In genomic region chr17:54891176-54891821, GRCh38 we compare ENCODE assay signal across 8 cellular contexts. TPM values are rescaled to one million over a fixed set of nuclear protein-coding genes. Genes with fewer than 3 reads are reported as not detected.
DNase-seq lines count a peak whose midpoint lies in the region; ATAC-seq, FAIRE-seq and TF ChIP-seq lines count a peak whose summit lies in the region.

No MANE protein-coding gene starts in this region.

- H3K27me3 Mint-ChIP-seq in activated CD8-positive, alpha-beta memory T cell treated with anti-CD3 and anti-CD28 coated beads, Interleukin-2, amount 10 ng/mL, durations not matched to agents 7 days and 5 days, result peaks cover 13% of the 10 kb centered on the region
- H3K27me3 Mint-ChIP-seq in stimulated activated memory B cell treated with anti-CD40 and anti-IgM and Interleukin-4, amounts not matched to agents 10 μg/mL and 1 μg/mL and 100 μg/mL, for 72 hours, result peaks cover 8% of the 10 kb centered on the region

- no peaks in the 10 kb centered on the region for H3K36me3 Mint-ChIP-seq in activated CD8-positive, alpha-beta memory T cell treated with anti-CD3 and anti-CD28 coated beads, Interleukin-2, amount 10 ng/mL, durations not matched to agents 7 days and 5 days
- H3K36me3 Mint-ChIP-seq in stimulated activated memory B cell treated with anti-CD40 and anti-IgM and Interleukin-4, amounts not matched to agents 10 μg/mL and 1 μg/mL and 100 μg/mL, for 72 hours, result no peaks in the 10 kb centered on the region

- H3K4me1 Mint-ChIP-seq in activated CD8-positive, alpha-beta memory T cell treated with anti-CD3 and anti-CD28 coated beads, Interleukin-2, amount 10 ng/mL, durations not matched to agents 7 days and 5 days, result no peaks in the 10 kb centered on the region
- H3K4me1 Mint-ChIP-seq in stimulated activated memory B cell treated with anti-CD40 and anti-IgM and Interleukin-4, amounts not matched to agents 10 μg/mL and 1 μg/mL and 100 μg/mL, for 72 hours, result no peaks in the 10 kb centered on the region

- H3K9me3 Mint-ChIP-seq in activated CD8-positive, alpha-beta memory T cell treated with anti-CD3 and anti-CD28 coated beads, Interleukin-2, amount 10 ng/mL, durations not matched to agents 7 days and 5 days (ENCODE audit: low read depth), result no peaks in the 10 kb centered on the region
- H3K9me3 Mint-ChIP-seq in stimulated activated memory B cell treated with anti-CD40 and anti-IgM and Interleukin-4, amounts not matched to agents 10 μg/mL and 1 μg/mL and 100 μg/mL, for 72 hours, result no peaks in the 10 kb centered on the region

- no peak overlapping the region for H3K27ac ChIP-seq in dorsolateral prefrontal cortex

- DNase-seq in ELF-1 (ENCODE audit: low read depth, low spot score) (peak; percentile 65), HTR-8/SVneo (ENCODE audit: insufficient read length, low spot score) (peak; percentile 85), NOMO-1 (lab: John Stamatoyannopoulos, UW; ENCODE audit: unreplicated experiment in 2 of 2) (peak; percentile 26 to 55), dorsolateral prefrontal cortex (peak in 1 of 10 donors; percentile 50), myocyte (ENCODE audit: low read depth) (peak; percentile 88)
- DNase-seq in activated CD8-positive, alpha-beta memory T cell treated with anti-CD3 and anti-CD28 coated beads, Interleukin-2, amount 10 ng/mL, durations not matched to agents 7 days and 5 days, result no peak

- H3K4me3 ChIP-seq in dorsolateral prefrontal cortex, result no peak overlapping the region

- no peak for ATAC-seq in GM21723 (IDR thresholded peaks at IDR 0.05; ENCODE audit: unreplicated experiment)
- ATAC-seq in activated CD8-positive, alpha-beta memory T cell treated with anti-CD3 and anti-CD28 coated beads, Interleukin-2, amount 10 ng/mL, durations not matched to agents 7 days and 5 days, result no peak
- ATAC-seq in stimulated activated memory B cell treated with anti-CD40 and anti-IgM and Interleukin-4, amounts not matched to agents 10 μg/mL and 1 μg/mL and 100 μg/mL, for 72 hours, result no peak

- intact Hi-C loops in dorsolateral prefrontal cortex (cut with DNase I), result no loop called here

- peak; percentile 72 for FAIRE-seq in HTR-8/SVneo (lab: Jason Lieb, UNC)

- H3K27ac Mint-ChIP-seq in activated CD8-positive, alpha-beta memory T cell treated with anti-CD3 and anti-CD28 coated beads, Interleukin-2, amount 10 ng/mL, durations not matched to agents 7 days and 5 days, result no peak overlapping the region
- no peak overlapping the region for H3K27ac Mint-ChIP-seq in stimulated activated memory B cell treated with anti-CD40 and anti-IgM and Interleukin-4, amounts not matched to agents 10 μg/mL and 1 μg/mL and 100 μg/mL, for 72 hours

- TF ChIP-seq CTCF in dorsolateral prefrontal cortex (IDR thresholded peaks at IDR 0.05 in 54 of 56, conservative IDR thresholded peaks at IDR 0.05 in 2 of 56; ENCODE audit: low read depth in 1 of 56, partially characterized antibody in 56 of 56), result peak in 54 of 56 donors; percentile 20 to 73 (median 46)

- H3K4me3 Mint-ChIP-seq in activated CD8-positive, alpha-beta memory T cell treated with anti-CD3 and anti-CD28 coated beads, Interleukin-2, amount 10 ng/mL, durations not matched to agents 7 days and 5 days, result no peak overlapping the region
- H3K4me3 Mint-ChIP-seq in stimulated activated memory B cell treated with anti-CD40 and anti-IgM and Interleukin-4, amounts not matched to agents 10 μg/mL and 1 μg/mL and 100 μg/mL, for 72 hours, result no peak overlapping the region

- CTCF ChIA-PET in activated CD8-positive, alpha-beta memory T cell treated with anti-CD3 and anti-CD28 coated beads, Interleukin-2, amount 10 ng/mL, durations not matched to agents 7 days and 5 days (lab: Charles Lee), result no interaction called here

- peaks cover 0 to 12% (median 0%) of the 10 kb centered on the region in 45 donors for H3K27me3 ChIP-seq in dorsolateral prefrontal cortex

RNA-seq across cellular contexts. Expression of gene TOM1L1, which starts 9.4 kb away (rescaled TPM):
- total RNA-seq in dorsolateral prefrontal cortex (10 to 100 TPM in 119 of 120 experiments, 1 to 10 TPM in 1; 8.7 to 53.7 (median 27.2) TPM), myocyte (29.1 and 36.5 TPM in 2 replicates)
- 16.5 TPM for polyA plus RNA-seq in myocyte (2012)
- total RNA-seq in activated CD8-positive, alpha-beta memory T cell treated with anti-CD3 and anti-CD28 coated beads, Interleukin-2, amount 10 ng/mL, durations not matched to agents 7 days and 5 days, result under 1 TPM in 1 of 2 experiments, not detected in 1; 0.66 TPM

Comparison
In these comparisons a context has a peak if more than half of its experiments do, and no peak if none do; other contexts are left out.
1. RNA of gene TOM1L1, which starts 9.4 kb away (total RNA-seq): 29.1 to 36.5 TPM in myocyte and 8.7 to 53.7 TPM in dorsolateral prefrontal cortex; 0.66 TPM in activated CD8-positive, alpha-beta memory T cell treated with anti-CD3 and anti-CD28 coated beads, Interleukin-2, amount 10 ng/mL, durations not matched to agents 7 days and 5 days; every median in the first group is over 4 times any median in the second.